17 cellular contexts compared by ENCODE assay signal in genomic region chr4:133390198-133390855, GRCh38.
"Had no signal": no experiment of that assay in that cellular context is flagged by ENCODE, and none has a peak within 500 bp of the region (broad histone marks: within the 10 kb centered on the region; RNA-seq: fewer than 3 reads in every experiment).

No MANE protein-coding gene starts in this region.

- H3K27me3 ChIP-seq: colonic mucosa, heart left ventricle, pancreas, thyroid gland, vagina had no signal

- H3K4me3 ChIP-seq: colonic mucosa, heart left ventricle, pancreas, thyroid gland, vagina had no signal

- H3K9me3 ChIP-seq: colonic mucosa, heart left ventricle, pancreas, thyroid gland, vagina had no signal

- DNase-seq: activated CD4-positive, alpha-beta T cell treated with anti-CD3 and anti-CD28 coated beads, Interleukin-2, amount 10 ng/mL, durations not matched to agents 7 days and 5 days; activated CD4-positive, CD25-positive, alpha-beta regulatory T cell; activated naive CD4-positive, alpha-beta T cell treated with anti-CD3 and anti-CD28 coated beads for 36 hours; colonic mucosa; effector CD4-positive, alpha-beta T cell; foreskin melanocyte; heart left ventricle; immature natural killer cell; midbrain; stimulated activated CD4-positive, alpha-beta T cell treated with anti-CD3 and anti-CD28 coated beads, Interleukin-2, amount 100 ng/mL, for 48 hours; stimulated activated naive B cell treated with anti-CD40 and anti-IgM and Interleukin-4, amounts not matched to agents 10 μg/mL and 1 μg/mL and 100 μg/mL, for 72 hours; SW 1271; thyroid gland had no signal

- H3K36me3 ChIP-seq: colonic mucosa, heart left ventricle, pancreas, thyroid gland, vagina had no signal

- H3K27ac Mint-ChIP-seq: activated CD4-positive, alpha-beta T cell treated with anti-CD3 and anti-CD28 coated beads, Interleukin-2, amount 10 ng/mL, durations not matched to agents 7 days and 5 days; activated naive CD4-positive, alpha-beta T cell treated with anti-CD3 and anti-CD28 coated beads for 36 hours; activated T-helper 17 cell treated with anti-CD3 and anti-CD28 coated beads, Interleukin-2, amount 50 U/mL, for 72 hours; immature natural killer cell; stimulated activated naive B cell treated with anti-CD40 and anti-IgM and Interleukin-4, amounts not matched to agents 10 μg/mL and 1 μg/mL and 100 μg/mL, for 72 hours had no signal

- H3K27ac ChIP-seq: colonic mucosa, heart left ventricle, pancreas, thyroid gland, vagina had no signal

- H3K4me3 Mint-ChIP-seq: activated CD4-positive, alpha-beta T cell treated with anti-CD3 and anti-CD28 coated beads, Interleukin-2, amount 10 ng/mL, durations not matched to agents 7 days and 5 days; activated naive CD4-positive, alpha-beta T cell treated with anti-CD3 and anti-CD28 coated beads for 36 hours; activated T-helper 17 cell treated with anti-CD3 and anti-CD28 coated beads, Interleukin-2, amount 50 U/mL, for 72 hours; immature natural killer cell; neural crest cell; stimulated activated naive B cell treated with anti-CD40 and anti-IgM and Interleukin-4, amounts not matched to agents 10 μg/mL and 1 μg/mL and 100 μg/mL, for 72 hours had no signal

- H3K27me3 Mint-ChIP-seq: activated CD4-positive, alpha-beta T cell treated with anti-CD3 and anti-CD28 coated beads, Interleukin-2, amount 10 ng/mL, durations not matched to agents 7 days and 5 days; activated T-helper 17 cell treated with anti-CD3 and anti-CD28 coated beads, Interleukin-2, amount 50 U/mL, for 72 hours; stimulated activated naive B cell treated with anti-CD40 and anti-IgM and Interleukin-4, amounts not matched to agents 10 μg/mL and 1 μg/mL and 100 μg/mL, for 72 hours had no signal

- H3K4me1 Mint-ChIP-seq: activated CD4-positive, alpha-beta T cell treated with anti-CD3 and anti-CD28 coated beads, Interleukin-2, amount 10 ng/mL, durations not matched to agents 7 days and 5 days; activated T-helper 17 cell treated with anti-CD3 and anti-CD28 coated beads, Interleukin-2, amount 50 U/mL, for 72 hours; immature natural killer cell; stimulated activated naive B cell treated with anti-CD40 and anti-IgM and Interleukin-4, amounts not matched to agents 10 μg/mL and 1 μg/mL and 100 μg/mL, for 72 hours had no signal

- H3K4me1 ChIP-seq: colonic mucosa, heart left ventricle, pancreas, thyroid gland, vagina had no signal

- H3K36me3 Mint-ChIP-seq: immature natural killer cell; stimulated activated naive B cell treated with anti-CD40 and anti-IgM and Interleukin-4, amounts not matched to agents 10 μg/mL and 1 μg/mL and 100 μg/mL, for 72 hours had no signal

- H3K9me3 Mint-ChIP-seq: activated CD4-positive, alpha-beta T cell treated with anti-CD3 and anti-CD28 coated beads, Interleukin-2, amount 10 ng/mL, durations not matched to agents 7 days and 5 days; activated T-helper 17 cell treated with anti-CD3 and anti-CD28 coated beads, Interleukin-2, amount 50 U/mL, for 72 hours; neural crest cell; stimulated activated naive B cell treated with anti-CD40 and anti-IgM and Interleukin-4, amounts not matched to agents 10 μg/mL and 1 μg/mL and 100 μg/mL, for 72 hours had no signal
